ENCODE assay signal across 8 cellular contexts in genomic region chr19:46487802-46488445, GRCh38. TPM values are rescaled to one million over a fixed set of nuclear protein-coding genes. Genes with fewer than 3 reads are reported as not detected.
DNase-seq lines count a peak whose midpoint lies in the region; ATAC-seq, FAIRE-seq and TF ChIP-seq lines count a peak whose summit lies in the region.

No MANE protein-coding gene starts in this region.

- H4K91ac ChIP-seq in IMR-90 (ENCODE audit: insufficient read depth, low read depth, low read length) = no peak overlapping the region; the same call in 1 of the 2 replicates

- H3K27me3 ChIP-seq in IMR-90 (ENCODE audit: control insufficient read depth, insufficient read depth, low read length) = peaks cover 29% of the 10 kb centered on the region

- no peak overlapping the region; the same call in 1 of the 2 replicates for H3K18ac ChIP-seq in IMR-90 (ENCODE audit: low read depth, low read length)

- intact Hi-C loops in IMR-90 (cut with micrococcal nuclease) = loop anchor here (1.0 to 2.0 kb wide), 4 partner anchors 25 to 207 kb away; no protein-coding TSS in a partner anchor

- peak overlapping the region; percentile 59; the same call in 1 of the 2 replicates for H3K14ac ChIP-seq in IMR-90 (replicated peaks; ENCODE audit: low read depth, low read length)

- no peaks in the 10 kb centered on the region for H3K9me3 ChIP-seq in IMR-90 (ENCODE audit: control insufficient read depth, insufficient read depth, low read length)

- no peak overlapping the region for H2AK5ac ChIP-seq in IMR-90 (ENCODE audit: low read depth, low read length)

- peak overlapping the region; percentile 79 for H3K4me2 ChIP-seq in IMR-90 (ENCODE audit: low read depth, low read length)

- peak overlapping the region; percentile 39; the same call in 1 of the 2 replicates for H2BK120ac ChIP-seq in IMR-90 (ENCODE audit: low read depth, low read length)

- H2AFZ ChIP-seq in IMR-90 (replicated peaks; ENCODE audit: low read length, poor library complexity) = peak overlapping the region; percentile 85

- CTCF ChIA-PET in IMR-90 (lab: Yijun Ruan, JAX) = interaction anchor here (1.0 to 1.5 kb wide), 5 partner anchors 8 to 92 kb away, joined by 3 to 13 read pairs (median 3); partner anchors contain the start of gene PNMA8B

- no peak overlapping the region for H3K27ac ChIP-seq in IMR-90 (ENCODE audit: insufficient read depth, low read length)

- no peaks in the 10 kb centered on the region for H3K9me1 ChIP-seq in IMR-90 (ENCODE audit: insufficient read depth, low read length)

- dilution Hi-C loops in IMR-90 (cut with HindIII; ENCODE audit: low sequenced_read_pairs, unreplicated experiment) = no loop called here

- peak overlapping the region; percentile 33; the same call in 1 of the 2 replicates for H3K9ac ChIP-seq in IMR-90 (ENCODE audit: low read depth, low read length)

- H3K4me3 ChIP-seq in IMR-90 (ENCODE audit: insufficient read depth, low read depth, low read length) = peak overlapping the region; percentile 14; the same call in 1 of the 2 replicates

- no peak overlapping the region; the same call in 1 of the 2 replicates for H3K4ac ChIP-seq in IMR-90 (ENCODE audit: low read depth, low read length)

- H3K79me1 ChIP-seq in IMR-90 (ENCODE audit: low read depth in 1 of 2, low read length in 2 of 2) = no peaks in the 10 kb centered on the region

- peak; percentile 99 for TF ChIP-seq RAD21 in IMR-90 (IDR thresholded peaks at IDR 0.05; ENCODE audit: low read length)

- H3K4me1 ChIP-seq in IMR-90 (ENCODE audit: control insufficient read depth, insufficient read depth, low read length) = no peaks in the 10 kb centered on the region

- FAIRE-seq in frontal cortex (lab: Jason Lieb, UNC) = no peak

- H3K56ac ChIP-seq in IMR-90 (ENCODE audit: extremely low read depth, insufficient read depth, low read length) = no peak overlapping the region

- no peak overlapping the region for H2BK20ac ChIP-seq in IMR-90 (ENCODE audit: low read depth, low read length)

- no peaks in the 10 kb centered on the region; the same call in 1 of the 2 replicates for H4K20me1 ChIP-seq in IMR-90 (ENCODE audit: insufficient read depth, low read length)

- ATAC-seq in IMR-90 (ENCODE audit: low read depth) = peak; percentile 93
- ATAC-seq in GM18861 (IDR thresholded peaks at IDR 0.05; ENCODE audit: unreplicated experiment) = no peak

- WGBS in IMR-90 (ENCODE audit: extremely low coverage in 2 of 2, insufficient read length in 1 of 2), 2 experiments = 0% methylated on average over 15 of the region's 38 CpGs; no CpG with 5 or more reads in 1 of the 2 experiments

- BruUV-seq in IMR-90 (replicated peaks; lab: Mats Ljungman, UMichigan) = no TSS peak

- DNase-seq in COR-L47 (lab: John Stamatoyannopoulos, UW) = peak; percentile 65
- peak; percentile 63 for DNase-seq in IMR-90
- DNase-seq in RPMI7951 (ENCODE audit: low read depth) = peak; percentile 56
- DNase-seq in activated effector memory CD4-positive, alpha-beta T cell treated with Interleukin-2 at 50 U/mL for 16 hours = peak; percentile 60
- DNase-seq in frontal cortex (ENCODE audit: low spot score in 2 of 2) = peak; percentile 80 to 84
- DNase-seq in occipital lobe (lab: John Stamatoyannopoulos, UW) = peak; percentile 71
- peak; percentile 94 for DNase-seq in superior temporal gyrus (ENCODE audit: extremely low spot score)

- POLR2A ChIA-PET in IMR-90 (lab: Charles Lee; ENCODE audit: unreplicated experiment) = no interaction called here

- TF ChIP-seq POLR2A in IMR-90 (IDR thresholded peaks at IDR 0.05; ENCODE audit: low read depth, low read length) = peak; percentile 55; the same call in 1 of the 2 replicates

- H3K36me3 ChIP-seq in IMR-90 (ENCODE audit: control insufficient read depth, insufficient read depth, low read length) = no peaks in the 10 kb centered on the region

- TF ChIP-seq CTCF in IMR-90 (conservative IDR thresholded peaks at IDR 0.05; ENCODE audit: low read depth, low read length) = peak; percentile 99

- H2BK5ac ChIP-seq in IMR-90 (ENCODE audit: low read depth, low read length, poor library complexity, severe bottlenecking) = no peak overlapping the region

- in situ Hi-C loops in IMR-90 (cut with MboI; ENCODE audit: low sequenced_read_pairs) = loop anchor here (5.0 to 10.0 kb wide), 2 partner anchors 86 to 203 kb away; no protein-coding TSS in a partner anchor

- no peak overlapping the region for H2BK15ac ChIP-seq in IMR-90 (ENCODE audit: low read depth, low read length)

- H4K8ac ChIP-seq in IMR-90 (ENCODE audit: low read depth in 2 of 2, low read length in 2 of 2) = peak overlapping the region in 1 of 2 experiments; percentile 74; a peak in 1 of 4 replicates

- H2AK9ac ChIP-seq in IMR-90 (replicated peaks; ENCODE audit: low read depth, low read length, poor library complexity) = peak overlapping the region; percentile 74

- H4K5ac ChIP-seq in IMR-90 (ENCODE audit: low read depth, low read length) = no peak overlapping the region

- peak overlapping the region; percentile 72; the same call in 1 of the 2 replicates for H3K23ac ChIP-seq in IMR-90 (ENCODE audit: low read depth, low read length)

TF ChIP-seq in IMR-90, 13 proteins besides CTCF, POLR2A, EP300 and RAD21:
- peak; percentile 100 for TF ChIP-seq SMC3 (IDR thresholded peaks at IDR 0.05; ENCODE audit: low read depth, low read length)
- no peak for TF ChIP-seq MAFK (IDR thresholded peaks at IDR 0.05; ENCODE audit: low read depth, low read length)
- no peak for TF ChIP-seq FOS (IDR thresholded peaks at IDR 0.05; ENCODE audit: low read depth, low read length)
- peak; percentile 60 for TF ChIP-seq MAZ (IDR thresholded peaks at IDR 0.05; ENCODE audit: borderline replicate concordance, low read depth, low read length)

RNA-seq across cellular contexts. Expression of gene PNMA8B, which starts 7.7 kb away (rescaled TPM):
- total RNA-seq in IMR-90 (2012; rRNA removed) (under 0.01 and 0.18 TPM in 2 replicates), frontal cortex (17.1 TPM), occipital lobe (17.5 TPM)
- polyA plus RNA-seq in IMR-90 (2012; rRNA removed) = 0.11 and 0.12 TPM in 2 replicates
- 0.22 and 0.24 TPM in 2 replicates for polyA plus RNA-seq in IMR-90 (2012; cell fraction: cytosol; rRNA removed)
- polyA plus RNA-seq in IMR-90 (2012; cell fraction: nucleus; rRNA removed; ENCODE audit: low replicate concordance) = 0.10 and 0.12 TPM in 2 replicates
- not detected in 2 replicates for total RNA-seq in RPMI7951 (2014; rRNA removed; shearing (Covaris generic))

RNA-seq across cellular contexts. Expression of gene PNMA8A, which starts 16.6 kb away (rescaled TPM):
- total RNA-seq in IMR-90 (2012; rRNA removed) (0.83 and 0.90 TPM in 2 replicates), frontal cortex (68.1 TPM), occipital lobe (58.5 TPM)
- polyA plus RNA-seq in IMR-90 (2012; rRNA removed) = 0.73 and 0.77 TPM in 2 replicates
- 1.5 and 2.5 TPM in 2 replicates for polyA plus RNA-seq in IMR-90 (2012; cell fraction: cytosol; rRNA removed)
- 0.46 and 0.81 TPM in 2 replicates for polyA plus RNA-seq in IMR-90 (2012; cell fraction: nucleus; rRNA removed; ENCODE audit: low replicate concordance)
- 0.20 TPM in 1 of 2 replicates, not detected in the other for total RNA-seq in RPMI7951 (2014; rRNA removed; shearing (Covaris generic))

RNA-seq across cellular contexts. Expression of gene PNMA8C, which starts 59.2 kb away (rescaled TPM):
- total RNA-seq in IMR-90 (2012; rRNA removed) (under 0.01 and 0.18 TPM in 2 replicates), frontal cortex (31.8 TPM), occipital lobe (25.3 TPM)
- 0.09 TPM in 1 of 2 replicates, not detected in the other for polyA plus RNA-seq in IMR-90 (2012; rRNA removed)
- 0.03 TPM in 1 of 2 replicates, not detected in the other for polyA plus RNA-seq in IMR-90 (2012; cell fraction: cytosol; rRNA removed)
- polyA plus RNA-seq in IMR-90 (2012; cell fraction: nucleus; rRNA removed; ENCODE audit: low replicate concordance) = 0.03 and 0.13 TPM in 2 replicates
- total RNA-seq in RPMI7951 (2014; rRNA removed; shearing (Covaris generic)) = not detected in 2 replicates

Comparison
In these comparisons a context has a peak if more than half of its experiments do, and no peak if none do; other contexts are left out.
1. RNA of gene PNMA8B, which starts 7.7 kb away (total RNA-seq): 17.5 TPM in occipital lobe (single experiment) and 17.1 TPM in frontal cortex (single experiment); under 0.01 to 0.18 TPM in IMR-90 and not detected in RPMI7951; every median in the first group is over 10 times any median in the second.
2. RNA of gene PNMA8A, which starts 16.6 kb away (total RNA-seq): 68.1 TPM in frontal cortex (single experiment) and 58.5 TPM in occipital lobe (single experiment); 0.83 to 0.90 TPM in IMR-90 and 0.20 TPM in RPMI7951; every median in the first group is over 10 times any median in the second.
3. RNA of gene PNMA8C, which starts 59.2 kb away (total RNA-seq): 31.8 TPM in frontal cortex (single experiment) and 25.3 TPM in occipital lobe (single experiment); under 0.01 to 0.18 TPM in IMR-90 and not detected in RPMI7951; every median in the first group is over 10 times any median in the second.
4. Peak in every context shown above with its lines, with median percentiles within 50 percentile points of each other: DNase-seq.